ENCODE assay signal across 3 cellular contexts in the genomic region with DNA sequence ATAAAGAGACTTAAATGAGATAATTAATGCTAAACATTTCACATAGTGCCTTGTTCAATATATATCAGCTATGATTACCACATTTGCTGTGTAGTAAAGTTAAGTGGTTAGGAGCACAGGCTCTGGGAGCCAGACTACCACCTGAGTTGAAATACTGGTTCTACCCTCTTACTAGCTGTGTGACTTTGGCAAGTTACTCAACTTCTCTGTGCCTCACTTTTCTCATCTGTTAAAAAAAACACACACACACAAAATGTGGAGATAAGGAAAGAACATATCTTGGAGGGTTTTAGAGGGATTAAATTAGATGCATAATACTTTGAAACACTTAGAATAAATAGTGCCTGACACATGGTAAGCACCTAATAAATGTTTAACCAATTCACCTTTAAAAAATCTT.
TF ChIP-seq lines count a peak whose summit lies in the region.

No MANE protein-coding gene starts in this region.

TF ChIP-seq in HEK293, 187 proteins besides CTCF, POLR2A, EP300 and RAD21:
- TF ChIP-seq ZNF501 (tag by site-specific recombination; IDR thresholded peaks at IDR 0.05) (no peak), ZNF548 (tag by site-specific recombination; IDR thresholded peaks at IDR 0.05) (no peak), ZNF768 (tag by site-specific recombination; IDR thresholded peaks at IDR 0.05) (peak; percentile 51; the same call in 1 of the 2 replicates)
- TF ChIP-seq, protein P1, sequence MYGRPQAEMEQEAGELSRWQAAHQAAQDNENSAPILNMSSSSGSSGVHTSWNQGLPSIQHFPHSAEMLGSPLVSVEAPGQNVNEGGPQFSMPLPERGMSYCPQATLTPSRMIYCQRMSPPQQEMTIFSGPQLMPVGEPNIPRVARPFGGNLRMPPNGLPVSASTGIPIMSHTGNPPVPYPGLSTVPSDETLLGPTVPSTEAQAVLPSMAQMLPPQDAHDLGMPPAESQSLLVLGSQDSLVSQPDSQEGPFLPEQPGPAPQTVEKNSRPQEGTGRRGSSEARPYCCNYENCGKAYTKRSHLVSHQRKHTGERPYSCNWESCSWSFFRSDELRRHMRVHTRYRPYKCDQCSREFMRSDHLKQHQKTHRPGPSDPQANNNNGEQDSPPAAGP (tag by site-specific recombination; IDR thresholded peaks at IDR 0.05), result no peak
- TF ChIP-seq, protein P2, sequence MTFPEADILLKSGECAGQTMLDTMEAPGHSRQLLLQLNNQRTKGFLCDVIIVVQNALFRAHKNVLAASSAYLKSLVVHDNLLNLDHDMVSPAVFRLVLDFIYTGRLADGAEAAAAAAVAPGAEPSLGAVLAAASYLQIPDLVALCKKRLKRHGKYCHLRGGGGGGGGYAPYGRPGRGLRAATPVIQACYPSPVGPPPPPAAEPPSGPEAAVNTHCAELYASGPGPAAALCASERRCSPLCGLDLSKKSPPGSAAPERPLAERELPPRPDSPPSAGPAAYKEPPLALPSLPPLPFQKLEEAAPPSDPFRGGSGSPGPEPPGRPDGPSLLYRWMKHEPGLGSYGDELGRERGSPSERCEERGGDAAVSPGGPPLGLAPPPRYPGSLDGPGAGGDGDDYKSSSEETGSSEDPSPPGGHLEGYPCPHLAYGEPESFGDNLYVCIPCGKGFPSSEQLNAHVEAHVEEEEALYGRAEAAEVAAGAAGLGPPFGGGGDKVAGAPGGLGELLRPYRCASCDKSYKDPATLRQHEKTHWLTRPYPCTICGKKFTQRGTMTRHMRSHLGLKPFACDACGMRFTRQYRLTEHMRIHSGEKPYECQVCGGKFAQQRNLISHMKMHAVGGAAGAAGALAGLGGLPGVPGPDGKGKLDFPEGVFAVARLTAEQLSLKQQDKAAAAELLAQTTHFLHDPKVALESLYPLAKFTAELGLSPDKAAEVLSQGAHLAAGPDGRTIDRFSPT (tag by site-specific recombination; IDR thresholded peaks at IDR 0.05), result no peak

TF ChIP-seq in IMR-90, 13 proteins besides CTCF, POLR2A, EP300 and RAD21:
- TF ChIP-seq CHD1 (IDR thresholded peaks at IDR 0.05; ENCODE audit: low read depth, low read length) (no peak), CEBPB (IDR thresholded peaks at IDR 0.05; ENCODE audit: low read depth, low read length) (no peak), MXI1 (IDR thresholded peaks at IDR 0.05; ENCODE audit: borderline replicate concordance, low read depth, low read length) (no peak), NFE2L2 (IDR thresholded peaks at IDR 0.05; ENCODE audit: low read depth, low read length) (no peak)
- TF ChIP-seq, protein P3, sequence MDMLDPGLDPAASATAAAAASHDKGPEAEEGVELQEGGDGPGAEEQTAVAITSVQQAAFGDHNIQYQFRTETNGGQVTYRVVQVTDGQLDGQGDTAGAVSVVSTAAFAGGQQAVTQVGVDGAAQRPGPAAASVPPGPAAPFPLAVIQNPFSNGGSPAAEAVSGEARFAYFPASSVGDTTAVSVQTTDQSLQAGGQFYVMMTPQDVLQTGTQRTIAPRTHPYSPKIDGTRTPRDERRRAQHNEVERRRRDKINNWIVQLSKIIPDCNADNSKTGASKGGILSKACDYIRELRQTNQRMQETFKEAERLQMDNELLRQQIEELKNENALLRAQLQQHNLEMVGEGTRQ (IDR thresholded peaks at IDR 0.05; ENCODE audit: low read depth, low read length), result no peak
TF ChIP-seq in IMR-90: peak in this region for 0.

TF ChIP-seq in K562, 482 proteins besides CTCF, POLR2A, EP300 and RAD21:
- TF ChIP-seq, protein P4, sequence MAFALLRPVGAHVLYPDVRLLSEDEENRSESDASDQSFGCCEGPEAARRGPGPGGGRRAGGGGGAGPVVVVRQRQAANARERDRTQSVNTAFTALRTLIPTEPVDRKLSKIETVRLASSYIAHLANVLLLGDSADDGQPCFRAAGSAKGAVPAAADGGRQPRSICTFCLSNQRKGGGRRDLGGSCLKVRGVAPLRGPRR (CRISPR knock-in tag; IDR thresholded peaks at IDR 0.05), result no peak
- TF ChIP-seq HLTF (IDR thresholded peaks at IDR 0.05) (no peak), MTA1 (IDR thresholded peaks at IDR 0.05; ENCODE audit: borderline replicate concordance) (no peak), GABPB2 (CRISPR knock-in tag; conservative IDR thresholded peaks at IDR 0.05) (no peak), POLR3A (IDR thresholded peaks at IDR 0.05; ENCODE audit: borderline replicate concordance, extremely low read depth, insufficient read depth, insufficient read length) (no peak), ZNF224 (CRISPR knock-in tag; IDR thresholded peaks at IDR 0.05) (no peak), ZNF184 (CRISPR knock-in tag; IDR thresholded peaks at IDR 0.05) (no peak), ELF1 (tag; IDR thresholded peaks at IDR 0.05) (no peak), ZFP36 (IDR thresholded peaks at IDR 0.05; ENCODE audit: low read depth, low read length, partially characterized antibody) (peak; percentile 47), FOXK1 (CRISPR knock-in tag; IDR thresholded peaks at IDR 0.05; ENCODE audit: borderline replicate concordance) (no peak), ARHGAP35 (IDR thresholded peaks at IDR 0.05; ENCODE audit: partially characterized antibody) (no peak), BCOR (IDR thresholded peaks at IDR 0.05) (0 out of 2 replicates have a peak, but pooled peaks have one; percentile 31), ZNF316 (IDR thresholded peaks at IDR 0.05) (no peak), TAF9B (IDR thresholded peaks at IDR 0.05; ENCODE audit: partially characterized antibody) (no peak), CREBBP (IDR thresholded peaks at IDR 0.05; ENCODE audit: low read depth, low read length) (no peak), ZNF785 (CRISPR knock-in tag; IDR thresholded peaks at IDR 0.05) (no peak), FOXJ2 (tag; IDR thresholded peaks at IDR 0.05) (no peak), RBM25 (IDR thresholded peaks at IDR 0.05; ENCODE audit: low read depth, low read length, severe bottlenecking) (peak; percentile 83), ZNF274 (IDR thresholded peaks at IDR 0.05; ENCODE audit: borderline replicate concordance, low read depth, low read length) (no peak)
- TF ChIP-seq, protein P5, sequence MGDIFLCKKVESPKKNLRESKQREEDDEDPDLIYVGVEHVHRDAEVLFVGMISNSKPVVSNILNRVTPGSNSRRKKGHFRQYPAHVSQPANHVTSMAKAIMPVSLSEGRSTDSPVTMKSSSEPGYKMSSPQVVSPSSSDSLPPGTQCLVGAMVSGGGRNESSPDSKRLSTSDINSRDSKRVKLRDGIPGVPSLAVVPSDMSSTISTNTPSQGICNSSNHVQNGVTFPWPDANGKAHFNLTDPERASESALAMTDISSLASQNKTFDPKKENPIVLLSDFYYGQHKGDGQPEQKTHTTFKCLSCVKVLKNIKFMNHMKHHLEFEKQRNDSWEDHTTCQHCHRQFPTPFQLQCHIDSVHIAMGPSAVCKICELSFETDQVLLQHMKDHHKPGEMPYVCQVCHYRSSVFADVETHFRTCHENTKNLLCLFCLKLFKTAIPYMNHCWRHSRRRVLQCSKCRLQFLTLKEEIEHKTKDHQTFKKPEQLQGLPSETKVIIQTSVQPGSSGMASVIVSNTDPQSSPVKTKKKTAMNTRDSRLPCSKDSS (IDR thresholded peaks at IDR 0.05; ENCODE audit: low read depth, partially characterized antibody), result no peak
- TF ChIP-seq, protein P6, sequence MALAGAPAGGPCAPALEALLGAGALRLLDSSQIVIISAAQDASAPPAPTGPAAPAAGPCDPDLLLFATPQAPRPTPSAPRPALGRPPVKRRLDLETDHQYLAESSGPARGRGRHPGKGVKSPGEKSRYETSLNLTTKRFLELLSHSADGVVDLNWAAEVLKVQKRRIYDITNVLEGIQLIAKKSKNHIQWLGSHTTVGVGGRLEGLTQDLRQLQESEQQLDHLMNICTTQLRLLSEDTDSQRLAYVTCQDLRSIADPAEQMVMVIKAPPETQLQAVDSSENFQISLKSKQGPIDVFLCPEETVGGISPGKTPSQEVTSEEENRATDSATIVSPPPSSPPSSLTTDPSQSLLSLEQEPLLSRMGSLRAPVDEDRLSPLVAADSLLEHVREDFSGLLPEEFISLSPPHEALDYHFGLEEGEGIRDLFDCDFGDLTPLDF (CRISPR knock-in tag; IDR thresholded peaks at IDR 0.05), result no peak
- TF ChIP-seq, protein P7, sequence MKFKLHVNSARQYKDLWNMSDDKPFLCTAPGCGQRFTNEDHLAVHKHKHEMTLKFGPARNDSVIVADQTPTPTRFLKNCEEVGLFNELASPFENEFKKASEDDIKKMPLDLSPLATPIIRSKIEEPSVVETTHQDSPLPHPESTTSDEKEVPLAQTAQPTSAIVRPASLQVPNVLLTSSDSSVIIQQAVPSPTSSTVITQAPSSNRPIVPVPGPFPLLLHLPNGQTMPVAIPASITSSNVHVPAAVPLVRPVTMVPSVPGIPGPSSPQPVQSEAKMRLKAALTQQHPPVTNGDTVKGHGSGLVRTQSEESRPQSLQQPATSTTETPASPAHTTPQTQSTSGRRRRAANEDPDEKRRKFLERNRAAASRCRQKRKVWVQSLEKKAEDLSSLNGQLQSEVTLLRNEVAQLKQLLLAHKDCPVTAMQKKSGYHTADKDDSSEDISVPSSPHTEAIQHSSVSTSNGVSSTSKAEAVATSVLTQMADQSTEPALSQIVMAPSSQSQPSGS (CRISPR knock-in tag; IDR thresholded peaks at IDR 0.05), result no peak
